8 cellular contexts compared by ENCODE assay signal in the genomic region with DNA sequence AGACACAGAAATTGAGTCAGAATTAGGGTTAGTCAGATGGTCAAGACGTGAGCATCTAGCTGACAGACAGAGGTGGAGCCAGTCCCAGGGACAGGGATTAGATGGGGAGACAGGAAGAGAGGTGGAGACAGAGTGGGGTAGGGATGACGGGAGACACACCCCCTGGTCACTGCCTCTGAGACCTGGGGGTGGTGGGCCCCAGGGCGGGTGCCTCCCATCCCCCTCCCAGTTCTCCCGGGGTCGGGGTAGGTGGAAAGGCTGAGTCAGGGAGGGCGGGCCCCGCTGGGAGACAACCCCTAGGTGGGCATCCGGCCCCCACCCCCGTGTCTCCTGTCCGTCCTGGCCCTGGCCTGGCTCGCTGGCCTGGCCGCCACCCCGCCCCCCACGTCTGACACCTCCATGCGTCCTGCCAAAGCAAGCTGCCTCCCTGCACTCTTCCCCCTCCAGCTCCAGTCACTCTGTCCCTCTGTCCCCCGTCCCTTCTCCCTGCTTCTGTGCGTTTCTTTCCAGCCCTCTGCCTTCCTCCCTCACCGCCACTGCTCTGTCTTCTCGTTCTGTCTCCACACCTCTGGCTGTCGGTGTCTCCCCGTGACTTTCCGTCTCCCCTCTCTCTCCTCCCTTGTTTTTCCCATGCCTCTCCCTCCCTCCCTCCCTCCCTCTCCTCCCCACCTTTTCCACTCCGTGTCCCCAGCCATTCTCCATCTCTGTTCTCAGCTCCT. TPM values are rescaled to one million over a fixed set of nuclear protein-coding genes. Genes with fewer than 3 reads are reported as not detected.
A peak's percentile ranks its signal among the peaks of the same experiment; 100 is the strongest.
DNase-seq lines count a peak whose midpoint lies in the region; ATAC-seq and TF ChIP-seq lines count a peak whose summit lies in the region.

No MANE protein-coding gene starts in this region.

- WGBS in trophoblast cell (ENCODE audit: extremely low coverage, insufficient coverage, insufficient read length) = no CpG with 5 or more reads among the region's 23 CpGs

- peak overlapping the region; percentile 99 for H3K27ac ChIP-seq in trophoblast cell (ENCODE audit: low read depth, low read length)

- H3K36me3 Mint-ChIP-seq in activated naive CD4-positive, alpha-beta T cell treated with anti-CD3 and anti-CD28 coated beads for 36 hours (ENCODE audit: low read depth) = peaks cover 35% of the 10 kb centered on the region
- H3K36me3 Mint-ChIP-seq in activated CD8-positive, alpha-beta T cell treated with anti-CD3 and anti-CD28 coated beads for 36 hours (ENCODE audit: low read depth) = peaks cover 47% of the 10 kb centered on the region

- peaks cover 36 to 37% of the 10 kb centered on the region in 2 experiments for H3K36me3 ChIP-seq in trophoblast cell (ENCODE audit: control insufficient read depth in 1 of 2, insufficient read depth in 2 of 2, low read length in 2 of 2)

- peak overlapping the region; percentile 93 for H2BK5ac ChIP-seq in trophoblast cell (ENCODE audit: low read depth, low read length, poor library complexity)

- H3K14ac ChIP-seq in trophoblast cell (ENCODE audit: low read length) = peak overlapping the region; percentile 93

- H2AK5ac ChIP-seq in trophoblast cell (ENCODE audit: low read length) = peak overlapping the region; percentile 85

- intact Hi-C loops in activated naive CD4-positive, alpha-beta T cell treated with anti-CD3 and anti-CD28 coated beads for 36 hours (cut with micrococcal nuclease) = no loop called here
- intact Hi-C loops in activated CD8-positive, alpha-beta T cell treated with anti-CD3 and anti-CD28 coated beads for 36 hours (cut with micrococcal nuclease) = no loop called here
- intact Hi-C loops in Right ventricle myocardium superior (cut with DNase I) = loop anchor here (5.0 kb wide), 1 partner anchor 32 kb away; no protein-coding TSS in a partner anchor

- no peak overlapping the region for H3K4me3 Mint-ChIP-seq in activated naive CD4-positive, alpha-beta T cell treated with anti-CD3 and anti-CD28 coated beads for 36 hours
- no peak overlapping the region for H3K4me3 Mint-ChIP-seq in activated CD8-positive, alpha-beta T cell treated with anti-CD3 and anti-CD28 coated beads for 36 hours

- H4K91ac ChIP-seq in trophoblast cell (ENCODE audit: low read depth, low read length) = peak overlapping the region; percentile 95

- peak overlapping the region; percentile 90 for H2BK12ac ChIP-seq in trophoblast cell (ENCODE audit: low read length)

- no peak overlapping the region for H3K4me3 ChIP-seq in trophoblast cell (ENCODE audit: low read depth, low read length)

- H3K4me1 Mint-ChIP-seq in activated naive CD4-positive, alpha-beta T cell treated with anti-CD3 and anti-CD28 coated beads for 36 hours (ENCODE audit: low read depth) = peaks cover 45% of the 10 kb centered on the region
- H3K4me1 Mint-ChIP-seq in activated CD8-positive, alpha-beta T cell treated with anti-CD3 and anti-CD28 coated beads for 36 hours (ENCODE audit: low read depth) = peaks cover 65% of the 10 kb centered on the region

- no peak for ATAC-seq in activated CD8-positive, alpha-beta T cell treated with anti-CD3 and anti-CD28 coated beads for 36 hours
- ATAC-seq in Right ventricle myocardium superior (ENCODE audit: poor library complexity) = peak; percentile 48

- no peaks in the 10 kb centered on the region for H3K9me3 ChIP-seq in trophoblast cell (ENCODE audit: insufficient read depth, low read depth, low read length)

- H2BK120ac ChIP-seq in trophoblast cell (ENCODE audit: insufficient read depth, low read length, poor library complexity) = peak overlapping the region; percentile 87

- H3K9ac ChIP-seq in trophoblast cell (ENCODE audit: low read length) = peak overlapping the region; percentile 3

- peak overlapping the region; percentile 95 for H3K18ac ChIP-seq in trophoblast cell (ENCODE audit: low read length)

- DNase-seq in activated naive CD4-positive, alpha-beta T cell treated with anti-CD3 and anti-CD28 coated beads for 36 hours = no peak
- DNase-seq in activated naive CD4-positive, alpha-beta T cell treated with Interleukin-2 at 50 U/mL for 16 hours = no peak
- no peak for DNase-seq in activated CD8-positive, alpha-beta T cell treated with anti-CD3 and anti-CD28 coated beads for 36 hours
- peak; percentile 80 for DNase-seq in Right ventricle myocardium superior
- DNase-seq in trophoblast cell = peak in 1 of 2 donors; percentile 32
- DNase-seq in stimulated activated CD4-positive, alpha-beta T cell treated with anti-CD3 and anti-CD28 coated beads, Interleukin-4, amount 100 ng/mL, for 1 hour = no peak
- no peak for DNase-seq in NCI-H2081 (lab: John Stamatoyannopoulos, UW)
- DNase-seq in AML-193 (lab: John Stamatoyannopoulos, UW) = no peak

- H3K27ac Mint-ChIP-seq in activated naive CD4-positive, alpha-beta T cell treated with anti-CD3 and anti-CD28 coated beads for 36 hours = peak overlapping the region; percentile 67
- H3K27ac Mint-ChIP-seq in activated CD8-positive, alpha-beta T cell treated with anti-CD3 and anti-CD28 coated beads for 36 hours = peak overlapping the region; percentile 80

- peak overlapping the region; percentile 64 for H3K4me2 ChIP-seq in trophoblast cell (ENCODE audit: low read length)

- H3K27me3 ChIP-seq in trophoblast cell (ENCODE audit: insufficient read depth, low read length) = no peaks in the 10 kb centered on the region

- no peak overlapping the region for H3K23ac ChIP-seq in trophoblast cell (ENCODE audit: low read length)

- H3K79me2 ChIP-seq in trophoblast cell (ENCODE audit: control insufficient read depth, insufficient read depth, low read length, poor library complexity) = peaks cover 19% of the 10 kb centered on the region

- no peak overlapping the region for H2AFZ ChIP-seq in trophoblast cell (ENCODE audit: insufficient read depth, low read length, poor library complexity)

- peak overlapping the region; percentile 86 for H4K8ac ChIP-seq in trophoblast cell (ENCODE audit: low read depth, low read length)

- peaks cover 63% of the 10 kb centered on the region for H3K79me1 ChIP-seq in trophoblast cell (ENCODE audit: low read length)

- CTCF ChIA-PET in activated naive CD4-positive, alpha-beta T cell treated with anti-CD3 and anti-CD28 coated beads for 36 hours (lab: Charles Lee) = no interaction called here
- CTCF ChIA-PET in activated CD8-positive, alpha-beta T cell treated with anti-CD3 and anti-CD28 coated beads for 36 hours (lab: Charles Lee) = interaction anchor here (0.7 kb wide), 1 partner anchor 28 kb away, joined by 3 read pairs; no protein-coding TSS in a partner anchor

- POLR2A ChIA-PET in activated CD8-positive, alpha-beta T cell treated with anti-CD3 and anti-CD28 coated beads for 36 hours (lab: Charles Lee) = interaction anchor here (1.6 to 4.1 kb wide), 5 partner anchors 8 to 24 kb away, joined by 4 to 29 read pairs (median 10); a partner anchor contains a TSS

- H4K12ac ChIP-seq in trophoblast cell (ENCODE audit: low read depth, low read length) = peak overlapping the region; percentile 4

- no peak for TF ChIP-seq CTCF in activated CD8-positive, alpha-beta T cell treated with anti-CD3 and anti-CD28 coated beads for 36 hours (IDR thresholded peaks at IDR 0.05)

- peaks cover 66 to 75% of the 10 kb centered on the region in 2 experiments for H3K4me1 ChIP-seq in trophoblast cell (ENCODE audit: control insufficient read depth in 1 of 2, insufficient read depth in 2 of 2, low read length in 2 of 2)

- peak overlapping the region; percentile 81 for H3K4ac ChIP-seq in trophoblast cell (ENCODE audit: low read depth, low read length)

- H3K27me3 Mint-ChIP-seq in activated naive CD4-positive, alpha-beta T cell treated with anti-CD3 and anti-CD28 coated beads for 36 hours (ENCODE audit: low read depth) = no peaks in the 10 kb centered on the region
- H3K27me3 Mint-ChIP-seq in activated CD8-positive, alpha-beta T cell treated with anti-CD3 and anti-CD28 coated beads for 36 hours = no peaks in the 10 kb centered on the region

- no peaks in the 10 kb centered on the region for H3K9me3 Mint-ChIP-seq in activated naive CD4-positive, alpha-beta T cell treated with anti-CD3 and anti-CD28 coated beads for 36 hours
- no peaks in the 10 kb centered on the region for H3K9me3 Mint-ChIP-seq in activated CD8-positive, alpha-beta T cell treated with anti-CD3 and anti-CD28 coated beads for 36 hours

RNA-seq across cellular contexts. Expression of a gene that starts 15.1 kb away (rescaled TPM):
- 10 to 100 TPM; 14.9 to 15.8 TPM for total RNA-seq in activated naive CD4-positive, alpha-beta T cell treated with anti-CD3 and anti-CD28 coated beads for 36 hours
- total RNA-seq in activated CD8-positive, alpha-beta T cell treated with anti-CD3 and anti-CD28 coated beads for 36 hours = 10 to 100 TPM; 15.9 to 20.4 TPM
- 14.3 TPM for total RNA-seq in Right ventricle myocardium superior
- polyA plus RNA-seq in trophoblast cell (2013) = 24.7 and 26.3 TPM in 2 replicates

RNA-seq across cellular contexts. Expression of a gene that starts 28.6 kb away (rescaled TPM):
- 10 to 100 TPM; 94.4 to 95.6 TPM for total RNA-seq in activated naive CD4-positive, alpha-beta T cell treated with anti-CD3 and anti-CD28 coated beads for 36 hours
- total RNA-seq in activated CD8-positive, alpha-beta T cell treated with anti-CD3 and anti-CD28 coated beads for 36 hours = 100 to 1,000 TPM; 112 to 123 TPM
- 13.1 TPM for total RNA-seq in Right ventricle myocardium superior
- 140 and 142 TPM in 2 replicates for polyA plus RNA-seq in trophoblast cell (2013)

RNA-seq across cellular contexts. Expression of a gene that starts 38.9 kb away (rescaled TPM):
- 1 to 10 TPM; 3.5 to 4.1 TPM for total RNA-seq in activated naive CD4-positive, alpha-beta T cell treated with anti-CD3 and anti-CD28 coated beads for 36 hours
- 1 to 10 TPM; 3.1 to 5.1 TPM for total RNA-seq in activated CD8-positive, alpha-beta T cell treated with anti-CD3 and anti-CD28 coated beads for 36 hours
- 2.6 TPM for total RNA-seq in Right ventricle myocardium superior
- polyA plus RNA-seq in trophoblast cell (2013) = 3.2 TPM in 2 replicates

RNA-seq across cellular contexts. Expression of a gene that starts 51.3 kb away (rescaled TPM):
- 1 to 10 TPM; 5.6 to 5.7 TPM for total RNA-seq in activated naive CD4-positive, alpha-beta T cell treated with anti-CD3 and anti-CD28 coated beads for 36 hours
- 1 to 10 TPM; 8.9 to 9.1 TPM for total RNA-seq in activated CD8-positive, alpha-beta T cell treated with anti-CD3 and anti-CD28 coated beads for 36 hours
- 3.5 TPM for total RNA-seq in Right ventricle myocardium superior
- polyA plus RNA-seq in trophoblast cell (2013) = 2.8 and 3.3 TPM in 2 replicates
